Comparison of ENCODE assay signal across 8 cellular contexts in the genomic region with DNA sequence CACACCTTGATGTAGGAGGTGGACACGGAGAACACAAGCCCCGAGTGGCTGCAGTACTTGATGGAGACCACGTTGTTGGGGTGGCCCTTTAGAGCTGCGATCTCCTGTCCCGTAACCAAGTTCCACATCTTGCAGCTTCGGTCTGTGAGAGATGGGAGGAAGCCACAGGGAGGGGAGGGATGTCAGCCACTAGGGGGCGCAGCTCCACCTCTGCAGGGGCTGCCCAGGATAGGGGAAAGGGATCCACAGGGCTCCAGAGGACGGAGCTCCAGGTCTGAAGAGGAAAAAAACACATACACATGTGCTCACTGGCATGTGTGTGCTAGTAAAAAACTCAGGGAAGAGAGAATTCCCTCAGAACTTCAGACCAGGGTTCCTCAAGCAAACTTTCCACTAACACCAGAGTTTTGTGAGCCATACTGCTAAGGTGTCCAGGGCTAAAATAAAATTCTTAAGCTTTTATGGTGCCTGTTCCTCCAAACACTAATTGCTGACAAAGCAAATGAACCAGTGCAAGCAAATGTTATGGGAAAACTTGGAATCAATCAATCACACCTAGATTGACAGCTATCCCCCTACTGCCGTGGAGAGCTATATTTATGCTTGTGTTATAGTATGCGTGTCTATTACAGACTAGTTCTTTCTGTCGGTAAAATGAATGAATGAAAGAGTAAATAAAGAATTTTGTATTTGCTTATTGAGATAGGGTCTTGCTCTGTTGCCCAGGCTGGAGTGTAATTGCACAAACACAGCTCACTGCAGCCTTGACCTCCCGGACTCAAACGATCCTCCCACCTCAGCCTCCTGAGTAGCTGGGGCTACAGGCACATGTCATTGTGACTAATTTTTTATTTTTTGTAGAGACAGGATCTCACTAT. TPM values are rescaled to one million over a fixed set of nuclear protein-coding genes. Genes with fewer than 3 reads are reported as not detected.
A peak's percentile ranks its signal among the peaks of the same experiment; 100 is the strongest.
DNase-seq lines count a peak whose midpoint lies in the region; ATAC-seq and TF ChIP-seq lines count a peak whose summit lies in the region.

No MANE protein-coding gene starts in this region.

- no peak overlapping the region for H3K4me2 ChIP-seq in mesendoderm (ENCODE audit: low read length)

- no peaks in the 10 kb centered on the region for H3K9me3 Mint-ChIP-seq in Calu3 (ENCODE audit: low read depth, unreplicated experiment)
- H3K9me3 Mint-ChIP-seq in T-cell, result no peaks in the 10 kb centered on the region

- H3K27ac Mint-ChIP-seq in Calu3 (ENCODE audit: unreplicated experiment) (no peak overlapping the region), T-cell (no peak overlapping the region)

- no peak overlapping the region for H3K9ac ChIP-seq in mesendoderm (ENCODE audit: low read length)

- H3K18ac ChIP-seq in mesendoderm (ENCODE audit: low read length), result no peak overlapping the region

- H2AK5ac ChIP-seq in mesendoderm (ENCODE audit: low read length), result no peak overlapping the region

- no peaks in the 10 kb centered on the region for H3K79me1 ChIP-seq in mesendoderm (ENCODE audit: low read length)

- DNase-seq in Calu3, result peak; percentile 49
- peak; percentile 53 for DNase-seq in HT1080 (ENCODE audit: low read depth)
- DNase-seq in T-cell, result peak in 29 of 34 experiments; percentile 19 to 66 (median 49)
- DNase-seq in amniotic epithelial cell (ENCODE audit: low read depth), result peak; percentile 8
- peak; percentile 76 for DNase-seq in mesendoderm
- DNase-seq in testis, result peak; percentile 62
- DNase-seq in uterus, result no peak

- H3K27me3 ChIP-seq in mesendoderm (ENCODE audit: insufficient read depth, low read length, poor library complexity), result no peaks in the 10 kb centered on the region
- no peaks in the 10 kb centered on the region for H3K27me3 ChIP-seq in testis
- no peaks in the 10 kb centered on the region for H3K27me3 ChIP-seq in uterus

- TF ChIP-seq CTCF in Calu3 (IDR thresholded peaks at IDR 0.05; ENCODE audit: unreplicated experiment) (peak; percentile 74), testis (IDR thresholded peaks at IDR 0.05) (peak in 1 of 3 experiments; percentile 55), uterus (IDR thresholded peaks at IDR 0.05) (peak in 1 of 4 experiments; percentile 12)

- H3K36me3 Mint-ChIP-seq in Calu3 (ENCODE audit: insufficient read depth, unreplicated experiment) (peaks cover 4% of the 10 kb centered on the region), T-cell (peaks cover 65% of the 10 kb centered on the region)

- WGBS in mesendoderm (ENCODE audit: extremely low coverage, insufficient coverage, low lambda C conversion rate), result no CpG with 5 or more reads among the region's 13 CpGs
- WGBS in testis, 2 donors, result 84 to 86% methylated on average over 13 of the region's 13 CpGs

- H3K4ac ChIP-seq in mesendoderm (ENCODE audit: low read depth, low read length), result no peak overlapping the region

- intact Hi-C loops in Calu3 (cut with micrococcal nuclease; ENCODE audit: unreplicated experiment) (no loop called here), testis (cut with DNase I; ENCODE audit: low total_unique reads) (loop anchor here (5.0 to 10.0 kb wide), 2 partner anchors 62 to 135 kb away; a partner anchor contains a TSS), uterus (cut with DNase I; ENCODE audit: low total_unique reads) (no loop called here)

- H3K4me1 Mint-ChIP-seq in Calu3 (ENCODE audit: low read depth, unreplicated experiment) (no peaks in the 10 kb centered on the region), T-cell (no peaks in the 10 kb centered on the region)

- no peaks in the 10 kb centered on the region for H3K79me2 ChIP-seq in mesendoderm (ENCODE audit: control insufficient read depth, insufficient read depth, low read length)

- no peak overlapping the region for H3K23ac ChIP-seq in mesendoderm (ENCODE audit: low read length)

- no peak overlapping the region for H4K8ac ChIP-seq in mesendoderm (ENCODE audit: low read depth, low read length)

- H2BK120ac ChIP-seq in mesendoderm (ENCODE audit: low read depth, low read length), result no peak overlapping the region

- no peaks in the 10 kb centered on the region for H3K27me3 Mint-ChIP-seq in Calu3 (ENCODE audit: unreplicated experiment)
- H3K27me3 Mint-ChIP-seq in T-cell, result no peaks in the 10 kb centered on the region

- H3K36me3 ChIP-seq in mesendoderm (ENCODE audit: control insufficient read depth, insufficient read depth, low read length) (no peaks in the 10 kb centered on the region), testis (ENCODE audit: low read depth, missing control alignments) (no peaks in the 10 kb centered on the region), uterus (no peaks in the 10 kb centered on the region)

- H3K4me1 ChIP-seq in mesendoderm (ENCODE audit: control insufficient read depth, low read depth, low read length) (no peaks in the 10 kb centered on the region), testis (no peaks in the 10 kb centered on the region), uterus (no peaks in the 10 kb centered on the region)

- H3K9me3 ChIP-seq in testis (no peaks in the 10 kb centered on the region), uterus (no peaks in the 10 kb centered on the region)

- no peak overlapping the region for H2BK15ac ChIP-seq in mesendoderm (replicated peaks; ENCODE audit: low read depth)

- H3K4me3 ChIP-seq in mesendoderm (ENCODE audit: low read length) (no peak overlapping the region), testis (no peak overlapping the region), uterus (no peak overlapping the region)

- no peak overlapping the region for H3K27ac ChIP-seq in mesendoderm (ENCODE audit: low read depth, low read length)
- no peak overlapping the region for H3K27ac ChIP-seq in testis
- no peak overlapping the region for H3K27ac ChIP-seq in uterus

- H3K56ac ChIP-seq in mesendoderm (ENCODE audit: low read length), result no peak overlapping the region

- H4K5ac ChIP-seq in mesendoderm (ENCODE audit: low read length), result no peak overlapping the region

- ATAC-seq in T-cell (replicated peaks in 1 of 4) (peak; percentile 43 to 75 (median 56)), HG02870 (IDR thresholded peaks at IDR 0.05; ENCODE audit: unreplicated experiment) (no peak)

- POLR2A ChIA-PET in T-cell (lab: Charles Lee), result no interaction called here

- H2BK5ac ChIP-seq in mesendoderm (ENCODE audit: low read length), result no peak overlapping the region

- CTCF ChIA-PET in Calu3 (lab: Charles Lee), result interaction anchor here (0.8 to 1.3 kb wide), 4 partner anchors 9 to 134 kb away, joined by 3 to 10 read pairs (median 6); no protein-coding TSS in a partner anchor
- CTCF ChIA-PET in T-cell (lab: Charles Lee), result interaction anchor here (0.7 to 3.6 kb wide), 24 partner anchors 8 to 358 kb away, joined by 3 to 23 read pairs (median 4); a partner anchor contains a TSS

- H3K4me3 Mint-ChIP-seq in Calu3 (ENCODE audit: low read depth, unreplicated experiment) (no peak overlapping the region), T-cell (no peak overlapping the region)

- no TSS peak for BruUV-seq in Calu3 (replicated peaks; lab: Mats Ljungman, UMichigan)

- TF ChIP-seq POLR2A in testis (IDR thresholded peaks at IDR 0.05), result no peak
- TF ChIP-seq POLR2A in uterus (IDR thresholded peaks at IDR 0.05), result no peak

RNA-seq across cellular contexts. Expression of a gene that starts 43.7 kb away (rescaled TPM):
- total RNA-seq in Calu3 (2022) (5.9 and 6.7 TPM in 2 replicates), T-cell (100 to 1,000 TPM in 3 of 5 donors, 10 to 100 TPM in 2; 70.8 to 110 (median 101) TPM), testis (10 to 100 TPM; 23.3 to 32.7 TPM), uterus (10 to 100 TPM in 1 of 4 donors, 1 to 10 TPM in 2, under 1 TPM in 1; 0.29 to 11.3 (median 2.4) TPM)
- total RNA-seq in HT1080 (2014; rRNA removed; shearing (Covaris generic)), result 4.7 and 5.2 TPM in 2 replicates
- polyA plus RNA-seq in HT1080 (2015; cell fraction: cytosol; rRNA removed), result 7.9 and 8.9 TPM in 2 replicates
- 14.3 and 15.3 TPM in 2 replicates for polyA plus RNA-seq in HT1080 (2015; cell fraction: nucleus; rRNA removed)
- polyA plus RNA-seq in mesendoderm (2013, experiment 1 of 2), result 4.6 TPM
- 4.7 TPM for polyA plus RNA-seq in mesendoderm (2013, experiment 2 of 2)
- polyA plus RNA-seq in testis (ENCODE audit: insufficient read depth, low read depth, low replicate concordance), result 32.3 TPM

Comparison
In these comparisons a context has a peak if more than half of its experiments do, and no peak if none do; other contexts are left out.
1. DNase-seq: peak in Calu3 (single experiment), HT1080 (single experiment), T-cell (29 of 34), amniotic epithelial cell (single experiment), mesendoderm (single experiment) and testis (single experiment); none in uterus (0 of 2).